Comparison of ENCODE assay signal across 16 cellular contexts in genomic region chr6:42522021-42522420, GRCh38. TPM values are rescaled to one million over a fixed set of nuclear protein-coding genes. Genes with fewer than 3 reads are reported as not detected.
A peak's percentile ranks its signal among the peaks of the same experiment; 100 is the strongest.
DNase-seq lines count a peak whose midpoint lies in the region; ATAC-seq and TF ChIP-seq lines count a peak whose summit lies in the region.
"Had no signal": no experiment of that assay in that cellular context is flagged by ENCODE, and none has a peak within 500 bp of the region (broad histone marks: within the 10 kb centered on the region; RNA-seq: fewer than 3 reads in every experiment).

No MANE protein-coding gene starts in this region.

- H4K5ac ChIP-seq in mesendoderm (ENCODE audit: low read length): no peak overlapping the region

- H3K27me3 ChIP-seq in mesendoderm (ENCODE audit: insufficient read depth, low read length, poor library complexity): no peaks in the 10 kb centered on the region
- H3K27me3 ChIP-seq: BLaER1 had no signal

- TF ChIP-seq CTCF in AG04449 (IDR thresholded peaks at IDR 0.05; ENCODE audit: insufficient read depth, low read length, missing control alignments) (no peak), fibroblast of pulmonary artery (IDR thresholded peaks at IDR 0.05; ENCODE audit: low read length, missing control alignments) (no peak)

- no peak overlapping the region for H3K4ac ChIP-seq in mesendoderm (ENCODE audit: low read depth, low read length)

- no peak overlapping the region for H2AK5ac ChIP-seq in mesendoderm (ENCODE audit: low read length)

- no peaks in the 10 kb centered on the region for H3K27me3 Mint-ChIP-seq in activated T-helper 2 cell treated with anti-CD3 and anti-CD28 coated beads, Interferon-gamma antibody, Interleukin-2, Interleukin-4, amounts not matched to agents 10 μg/mL and 5 μg/mL and 100 μg/mL, durations not matched to agents 14 hours and 24 hours and 36 hours (ENCODE audit: low read depth)

- no peak overlapping the region for H3K4me3 Mint-ChIP-seq in activated T-helper 2 cell treated with anti-CD3 and anti-CD28 coated beads, Interferon-gamma antibody, Interleukin-2, Interleukin-4, amounts not matched to agents 10 μg/mL and 5 μg/mL and 100 μg/mL, durations not matched to agents 14 hours and 24 hours and 36 hours (ENCODE audit: low read depth)
- H3K4me3 Mint-ChIP-seq: CD8-positive, alpha-beta memory T cell had no signal

- no peak overlapping the region for H3K18ac ChIP-seq in mesendoderm (ENCODE audit: low read length)

- no peak overlapping the region for H3K56ac ChIP-seq in mesendoderm (ENCODE audit: low read length)

- H3K4me1 Mint-ChIP-seq in activated T-helper 2 cell treated with anti-CD3 and anti-CD28 coated beads, Interferon-gamma antibody, Interleukin-2, Interleukin-4, amounts not matched to agents 10 μg/mL and 5 μg/mL and 100 μg/mL, durations not matched to agents 14 hours and 24 hours and 36 hours (ENCODE audit: low read depth): peaks cover 18% of the 10 kb centered on the region

- WGBS in mesendoderm (ENCODE audit: extremely low coverage, insufficient coverage, low lambda C conversion rate): no CpG with 5 or more reads among the region's 2 CpGs

- H3K9ac ChIP-seq in mesendoderm (ENCODE audit: low read length): no peak overlapping the region
- H3K9ac ChIP-seq: BLaER1 had no signal

- no peak overlapping the region for H2BK120ac ChIP-seq in mesendoderm (ENCODE audit: low read depth, low read length)

- H3K4me1 ChIP-seq in mesendoderm (ENCODE audit: control insufficient read depth, low read depth, low read length): no peaks in the 10 kb centered on the region
- H3K4me1 ChIP-seq: BLaER1 had no signal

- intact Hi-C loops in activated T-helper 2 cell treated with anti-CD3 and anti-CD28 coated beads, Interferon-gamma antibody, Interleukin-2, Interleukin-4, amounts not matched to agents 10 μg/mL and 5 μg/mL and 100 μg/mL, durations not matched to agents 14 hours and 24 hours and 36 hours (cut with micrococcal nuclease): loop anchor here (5.0 to 10.0 kb wide), 2 partner anchors 155 to 207 kb away; no protein-coding TSS in a partner anchor

- H3K23ac ChIP-seq in mesendoderm (ENCODE audit: low read length): no peak overlapping the region

- POLR2A ChIA-PET in AG04449 (lab: Yijun Ruan, JAX): interaction anchor here (1.2 to 1.8 kb wide), 2 partner anchors 13 to 25 kb away, joined by 3 to 4 read pairs; no protein-coding TSS in a partner anchor

- H2BK5ac ChIP-seq in mesendoderm (ENCODE audit: low read length): no peak overlapping the region

- no peaks in the 10 kb centered on the region for H3K79me1 ChIP-seq in mesendoderm (ENCODE audit: low read length)

- H3K36me3 Mint-ChIP-seq in activated T-helper 2 cell treated with anti-CD3 and anti-CD28 coated beads, Interferon-gamma antibody, Interleukin-2, Interleukin-4, amounts not matched to agents 10 μg/mL and 5 μg/mL and 100 μg/mL, durations not matched to agents 14 hours and 24 hours and 36 hours (ENCODE audit: low read depth): peaks cover 2% of the 10 kb centered on the region

- peak overlapping the region; percentile 90 for H3K27ac Mint-ChIP-seq in activated T-helper 2 cell treated with anti-CD3 and anti-CD28 coated beads, Interferon-gamma antibody, Interleukin-2, Interleukin-4, amounts not matched to agents 10 μg/mL and 5 μg/mL and 100 μg/mL, durations not matched to agents 14 hours and 24 hours and 36 hours
- H3K27ac Mint-ChIP-seq: CD8-positive, alpha-beta memory T cell had no signal

- H3K36me3 ChIP-seq in mesendoderm (ENCODE audit: control insufficient read depth, insufficient read depth, low read length): no peaks in the 10 kb centered on the region
- H3K36me3 ChIP-seq: BLaER1 had no signal

- H3K79me2 ChIP-seq in mesendoderm (ENCODE audit: control insufficient read depth, insufficient read depth, low read length): no peaks in the 10 kb centered on the region

- H3K9me3 Mint-ChIP-seq in activated T-helper 2 cell treated with anti-CD3 and anti-CD28 coated beads, Interferon-gamma antibody, Interleukin-2, Interleukin-4, amounts not matched to agents 10 μg/mL and 5 μg/mL and 100 μg/mL, durations not matched to agents 14 hours and 24 hours and 36 hours: peaks cover 9% of the 10 kb centered on the region

- H2BK15ac ChIP-seq in mesendoderm (replicated peaks; ENCODE audit: low read depth): no peak overlapping the region

- H3K27ac ChIP-seq in mesendoderm (ENCODE audit: low read depth, low read length): no peak overlapping the region
- H3K27ac ChIP-seq: BLaER1 had no signal

- CTCF ChIA-PET in AG04449 (lab: Yijun Ruan, JAX): interaction anchor here (0.6 to 5.2 kb wide), 3 partner anchors 10 to 25 kb away, joined by 3 to 62 read pairs (median 10); no protein-coding TSS in a partner anchor

- H3K4me3 ChIP-seq in AG04449 (ENCODE audit: low read depth, low read length) (no peak overlapping the region), fibroblast of pulmonary artery (replicated peaks; ENCODE audit: low read depth, low read length) (no peak overlapping the region), mesendoderm (ENCODE audit: low read length) (no peak overlapping the region)
- H3K4me3 ChIP-seq: BLaER1 had no signal

- no peak for TF ChIP-seq POLR2A in GM18505 (IDR thresholded peaks at IDR 0.05; ENCODE audit: borderline replicate concordance, extremely low read depth, insufficient read depth, insufficient read length)

- ATAC-seq in GM18505 (IDR thresholded peaks at IDR 0.05; ENCODE audit: unreplicated experiment): no peak

- H3K4me2 ChIP-seq in mesendoderm (ENCODE audit: low read length): no peak overlapping the region
- H3K4me2 ChIP-seq: BLaER1 had no signal

- DNase-seq in AG04449 (ENCODE audit: low read depth, low spot score) (peak; percentile 26), EH (ENCODE audit: low read depth) (peak; percentile 70), fibroblast of pulmonary artery (ENCODE audit: low read depth) (peak; percentile 14), mesendoderm (no peak), A172 (ENCODE audit: low spot score) (no peak)
- no peak for DNase-seq in activated T-helper 2 cell treated with anti-CD3 and anti-CD28 coated beads, Interferon-gamma antibody, Interleukin-2, Interleukin-4, amounts not matched to agents 10 μg/mL and 5 μg/mL and 100 μg/mL, durations not matched to agents 14 hours and 24 hours and 36 hours (ENCODE audit: low spot score)
- DNase-seq: CD8-positive, alpha-beta memory T cell; HCEC 1CT; Kasumi-1; NCI-H1930; NCI-H2171; NCI-H446 treated with DMSO at 0.1 percent for 48 hours; NCI-H774; SIG-M5 had no signal

- H4K8ac ChIP-seq in mesendoderm (ENCODE audit: low read depth, low read length): no peak overlapping the region

RNA-seq across cellular contexts. Expression of gene UBR2, which starts 41.8 kb away (rescaled TPM):
- total RNA-seq in activated T-helper 2 cell treated with anti-CD3 and anti-CD28 coated beads, Interferon-gamma antibody, Interleukin-2, Interleukin-4, amounts not matched to agents 10 μg/mL and 5 μg/mL and 100 μg/mL, durations not matched to agents 14 hours and 24 hours and 36 hours: 28.6 and 29.6 TPM in 2 replicates
- 5.1 TPM for polyA plus RNA-seq in mesendoderm (2013, experiment 1 of 2)
- polyA plus RNA-seq in mesendoderm (2013, experiment 2 of 2): 5.0 TPM
- 14.8 and 16.3 TPM in 2 replicates for total RNA-seq in A172 (2014; rRNA removed; shearing (Covaris generic))

Comparison
In these comparisons a context has a peak if more than half of its experiments do, and no peak if none do; other contexts are left out.
1. DNase-seq: peak in AG04449 (single experiment), EH (single experiment) and fibroblast of pulmonary artery (single experiment); none in activated T-helper 2 cell treated with anti-CD3 and anti-CD28 coated beads, Interferon-gamma antibody, Interleukin-2, Interleukin-4, amounts not matched to agents 10 μg/mL and 5 μg/mL and 100 μg/mL, durations not matched to agents 14 hours and 24 hours and 36 hours (single experiment), mesendoderm (single experiment) and A172 (single experiment).